Comparison of ENCODE assay signal across 15 cellular contexts in genomic region chr13:21006141-21007005, GRCh38. TPM values are rescaled to one million over a fixed set of nuclear protein-coding genes. Genes with fewer than 3 reads are reported as not detected.
A peak's percentile ranks its signal among the peaks of the same experiment; 100 is the strongest.
DNase-seq lines count a peak whose midpoint lies in the region; ATAC-seq and TF ChIP-seq lines count a peak whose summit lies in the region.
"Had no signal": no experiment of that assay in that cellular context is flagged by ENCODE, and none has a peak within 500 bp of the region (broad histone marks: within the 10 kb centered on the region; RNA-seq: fewer than 3 reads in every experiment).

No MANE protein-coding gene starts in this region.

- H3K27ac ChIP-seq in heart left ventricle: peak overlapping the region in 8 of 12 donors; percentile 1 to 64 (median 32)
- no peak overlapping the region for H3K27ac ChIP-seq in trophoblast cell (ENCODE audit: low read depth, low read length)
- peak overlapping the region in 1 of 4 donors; percentile 40 for H3K27ac ChIP-seq in tibial nerve
- H3K27ac ChIP-seq: PC-9 had no signal

- H3K27ac Mint-ChIP-seq in Caco-2 (ENCODE audit: unreplicated experiment): peak overlapping the region; percentile 84
- H3K27ac Mint-ChIP-seq: activated CD8-positive, alpha-beta T cell treated with anti-CD3 and anti-CD28 coated beads, Interleukin-2, amount 10 ng/mL, durations not matched to agents 7 days and 5 days; activated naive CD8-positive, alpha-beta T cell treated with anti-CD3 and anti-CD28 coated beads, Interleukin-2, amount 50 U/mL, for 24 hours; naive thymus-derived CD4-positive, alpha-beta T cell had no signal

- H3K9me3 Mint-ChIP-seq in Caco-2 (ENCODE audit: unreplicated experiment): no peaks in the 10 kb centered on the region
- H3K9me3 Mint-ChIP-seq: activated naive CD8-positive, alpha-beta T cell treated with anti-CD3 and anti-CD28 coated beads, Interleukin-2, amount 50 U/mL, for 24 hours had no signal

- H3K36me3 Mint-ChIP-seq in Caco-2 (ENCODE audit: insufficient read depth, unreplicated experiment): peaks cover 88% of the 10 kb centered on the region

- TF ChIP-seq POLR2A in heart left ventricle (IDR thresholded peaks at IDR 0.05) (no peak), tibial nerve (IDR thresholded peaks at IDR 0.05) (no peak)

- no peak overlapping the region for H2BK120ac ChIP-seq in trophoblast cell (ENCODE audit: insufficient read depth, low read length, poor library complexity)

- CTCF ChIA-PET in Caco-2 (lab: Charles Lee): no interaction called here

- H2BK5ac ChIP-seq in trophoblast cell (ENCODE audit: low read depth, low read length, poor library complexity): no peak overlapping the region

- peak in 3 of 4 donors; percentile 33 to 37 (median 36) for ATAC-seq in heart left ventricle
- ATAC-seq in HG02678 (IDR thresholded peaks at IDR 0.05; ENCODE audit: unreplicated experiment): no peak
- ATAC-seq: activated CD8-positive, alpha-beta T cell treated with anti-CD3 and anti-CD28 coated beads, Interleukin-2, amount 10 ng/mL, durations not matched to agents 7 days and 5 days; activated naive CD8-positive, alpha-beta T cell treated with anti-CD3 and anti-CD28 coated beads, Interleukin-2, amount 50 U/mL, for 24 hours; naive thymus-derived CD4-positive, alpha-beta T cell had no signal

- H4K8ac ChIP-seq in trophoblast cell (ENCODE audit: low read depth, low read length): no peak overlapping the region

- no peak overlapping the region for H4K91ac ChIP-seq in trophoblast cell (ENCODE audit: low read depth, low read length)

- intact Hi-C loops in Caco-2 (cut with micrococcal nuclease; ENCODE audit: unreplicated experiment) (loop anchor here (2.0 kb wide), 1 partner anchor 14 kb away; no protein-coding TSS in a partner anchor), heart left ventricle (cut with DNase I) (no loop called here)

- no peak overlapping the region for H3K4me2 ChIP-seq in trophoblast cell (ENCODE audit: low read length)
- H3K4me2 ChIP-seq: PC-9, SK-N-SH had no signal

- no peak overlapping the region for H3K23ac ChIP-seq in trophoblast cell (ENCODE audit: low read length)

- H3K4me1 ChIP-seq in Caco-2: peaks cover 26% of the 10 kb centered on the region
- peaks cover 0 to 66% (median 43%) of the 10 kb centered on the region in 12 donors for H3K4me1 ChIP-seq in heart left ventricle
- H3K4me1 ChIP-seq in trophoblast cell (ENCODE audit: control insufficient read depth in 1 of 2, insufficient read depth in 2 of 2, low read length in 2 of 2): peaks cover 2 to 3% of the 10 kb centered on the region in 2 experiments
- peaks cover 0 to 64% (median 18%) of the 10 kb centered on the region in 4 donors for H3K4me1 ChIP-seq in tibial nerve

- no peaks in the 10 kb centered on the region for H3K27me3 Mint-ChIP-seq in Caco-2 (ENCODE audit: insufficient read depth, unreplicated experiment)
- H3K27me3 Mint-ChIP-seq: activated naive CD8-positive, alpha-beta T cell treated with anti-CD3 and anti-CD28 coated beads, Interleukin-2, amount 50 U/mL, for 24 hours; naive thymus-derived CD4-positive, alpha-beta T cell had no signal

- H3K4me3 Mint-ChIP-seq in Caco-2 (ENCODE audit: unreplicated experiment): no peak overlapping the region
- H3K4me3 Mint-ChIP-seq: activated CD8-positive, alpha-beta T cell treated with anti-CD3 and anti-CD28 coated beads, Interleukin-2, amount 10 ng/mL, durations not matched to agents 7 days and 5 days; activated naive CD8-positive, alpha-beta T cell treated with anti-CD3 and anti-CD28 coated beads, Interleukin-2, amount 50 U/mL, for 24 hours; naive thymus-derived CD4-positive, alpha-beta T cell had no signal

- no peak overlapping the region for H3K9ac ChIP-seq in trophoblast cell (ENCODE audit: low read length)
- H3K9ac ChIP-seq: SK-N-SH had no signal

- peaks cover 17% of the 10 kb centered on the region for H3K79me2 ChIP-seq in trophoblast cell (ENCODE audit: control insufficient read depth, insufficient read depth, low read length, poor library complexity)

- no peak overlapping the region for H3K14ac ChIP-seq in trophoblast cell (ENCODE audit: low read length)

- POLR2A ChIA-PET in Caco-2 (lab: Charles Lee): no interaction called here

- H2AK5ac ChIP-seq in trophoblast cell (ENCODE audit: low read length): no peak overlapping the region

- no peak overlapping the region for H2BK12ac ChIP-seq in trophoblast cell (ENCODE audit: low read length)

- H3K36me3 ChIP-seq in Caco-2 (ENCODE audit: control insufficient read depth, insufficient read depth, low read length) (peaks cover 2% of the 10 kb centered on the region; the same call in 1 of the 2 replicates), heart left ventricle (peaks cover 0 to 3% (median 0%) of the 10 kb centered on the region in 9 donors), trophoblast cell (ENCODE audit: control insufficient read depth in 1 of 2, insufficient read depth in 2 of 2, low read length in 2 of 2) (peaks cover 9 to 13% of the 10 kb centered on the region in 2 experiments), tibial nerve (peaks cover 0 to 4% (median 0%) of the 10 kb centered on the region in 3 donors)

- H3K4me3 ChIP-seq in Caco-2 (ENCODE audit: low read depth, low read length): no peak overlapping the region
- no peak overlapping the region for H3K4me3 ChIP-seq in heart left ventricle
- no peak overlapping the region for H3K4me3 ChIP-seq in trophoblast cell (ENCODE audit: low read depth, low read length)
- H3K4me3 ChIP-seq in tibial nerve: no peak overlapping the region
- H3K4me3 ChIP-seq: PC-9 had no signal

- TF ChIP-seq EP300 in tibial nerve (IDR thresholded peaks at IDR 0.05): no peak

- no TSS peak for BruUV-seq in Caco-2 (replicated peaks; lab: Mats Ljungman, UMichigan)

- WGBS in heart left ventricle, 4 donors: 55 to 66% (median 55%) methylated on average over 11 of the region's 11 CpGs
- no CpG with 5 or more reads among the region's 11 CpGs for WGBS in trophoblast cell (ENCODE audit: extremely low coverage, insufficient coverage, insufficient read length)
- WGBS in tibial nerve, 2 donors: 68 to 73% methylated on average over 11 of the region's 11 CpGs

- no peak overlapping the region for H2AFZ ChIP-seq in trophoblast cell (ENCODE audit: insufficient read depth, low read length, poor library complexity)
- H2AFZ ChIP-seq: PC-9 had no signal

- H3K79me1 ChIP-seq in trophoblast cell (ENCODE audit: low read length): no peaks in the 10 kb centered on the region

- peak overlapping the region; percentile 87 for H3K4ac ChIP-seq in trophoblast cell (ENCODE audit: low read depth, low read length)

- H4K12ac ChIP-seq in trophoblast cell (ENCODE audit: low read depth, low read length): no peak overlapping the region

- TF ChIP-seq CTCF in Caco-2 (IDR thresholded peaks at IDR 0.05; ENCODE audit: insufficient read depth in 1 of 2, low read depth in 1 of 2, low read length in 1 of 2, severe bottlenecking in 1 of 2, unreplicated experiment in 1 of 2) (no peak), heart left ventricle (IDR thresholded peaks at IDR 0.05) (no peak), tibial nerve (IDR thresholded peaks at IDR 0.05) (no peak)

- H3K9me3 ChIP-seq in Caco-2: peaks cover 25% of the 10 kb centered on the region
- H3K9me3 ChIP-seq in heart left ventricle: peaks cover 0 to 4% (median 0%) of the 10 kb centered on the region in 12 donors
- H3K9me3 ChIP-seq in trophoblast cell (ENCODE audit: insufficient read depth, low read depth, low read length): no peaks in the 10 kb centered on the region
- peaks cover 0 to 4% (median 0%) of the 10 kb centered on the region in 4 donors for H3K9me3 ChIP-seq in tibial nerve
- H3K9me3 ChIP-seq: SK-N-SH had no signal

- H3K18ac ChIP-seq in trophoblast cell (ENCODE audit: low read length): no peak overlapping the region

- no peak for DNase-seq in Caco-2
- DNase-seq in NCI-H345 treated with DMSO at 0.1 percent for 48 hours (lab: John Stamatoyannopoulos, UW; ENCODE audit: unreplicated experiment): peak; percentile 3
- no peak for DNase-seq in heart left ventricle
- DNase-seq in trophoblast cell: no peak
- DNase-seq in NCI-H187 (lab: John Stamatoyannopoulos, UW): no peak
- no peak for DNase-seq in NCI-H128 (lab: John Stamatoyannopoulos, UW; ENCODE audit: unreplicated experiment)
- DNase-seq in tibial nerve (ENCODE audit: low spot score in 2 of 2): no peak
- DNase-seq: activated CD8-positive, alpha-beta T cell treated with anti-CD3 and anti-CD28 coated beads, Interleukin-2, amount 10 ng/mL, durations not matched to agents 7 days and 5 days; activated naive CD8-positive, alpha-beta T cell treated with anti-CD3 and anti-CD28 coated beads, Interleukin-2, amount 50 U/mL, for 24 hours; naive thymus-derived CD4-positive, alpha-beta T cell; NCI-H1694; NCI-H526 treated with DMSO at 0.1 percent for 48 hours; PC-9; SK-N-SH had no signal

- H3K27me3 ChIP-seq in Caco-2 (replicated peaks; ENCODE audit: control insufficient read depth, insufficient read depth, low read length): no peaks in the 10 kb centered on the region; the same call in 1 of the 2 replicates
- H3K27me3 ChIP-seq in heart left ventricle: no peaks in the 10 kb centered on the region
- no peaks in the 10 kb centered on the region for H3K27me3 ChIP-seq in trophoblast cell (ENCODE audit: insufficient read depth, low read length)
- no peaks in the 10 kb centered on the region for H3K27me3 ChIP-seq in tibial nerve

- peaks cover 30% of the 10 kb centered on the region for H3K4me1 Mint-ChIP-seq in Caco-2 (ENCODE audit: low read depth, unreplicated experiment)

RNA-seq across cellular contexts. Expression of gene LATS2, which starts 55.0 kb away (rescaled TPM):
- total RNA-seq in Caco-2 (2022) (41.9 and 45.6 TPM in 2 replicates), heart left ventricle (10 to 100 TPM; 16.6 to 35.6 (median 27.1) TPM), tibial nerve (10 to 100 TPM; 40.2 to 49.4 (median 42.3) TPM)
- polyA plus RNA-seq in heart left ventricle: 10 to 100 TPM in 1 of 2 donors, 1 to 10 TPM in 1; 7.8 to 22.9 TPM
- 33.1 and 34.6 TPM in 2 replicates for polyA plus RNA-seq in trophoblast cell (2013)
- polyA plus RNA-seq: naive thymus-derived CD4-positive, alpha-beta T cell had no signal
